ENCODE assay signal across 29 cellular contexts in the genomic region with DNA sequence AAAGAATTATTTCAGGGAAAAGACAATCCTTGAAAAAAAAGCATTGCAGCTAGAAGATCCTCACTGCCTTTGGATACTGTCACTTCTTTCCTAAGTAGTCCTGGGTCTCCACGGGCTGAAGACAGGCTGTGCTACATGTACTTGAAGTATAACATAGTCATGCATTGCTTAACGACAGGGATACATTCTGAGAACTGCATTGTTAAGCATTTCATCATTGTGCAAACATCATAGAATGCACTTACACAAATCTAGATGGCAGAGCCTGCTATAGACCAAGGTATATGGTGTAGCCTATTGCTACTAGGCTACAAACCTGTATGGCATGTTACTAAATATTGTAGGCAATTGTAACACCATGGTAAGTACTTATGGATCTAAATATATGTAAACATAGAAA.
"Had no signal": no experiment of that assay in that cellular context is flagged by ENCODE, and none has a peak within 500 bp of the region (broad histone marks: within the 10 kb centered on the region; RNA-seq: fewer than 3 reads in every experiment).

No MANE protein-coding gene starts in this region.

- H3K9me2 ChIP-seq: SK-N-SH had no signal

- H3K27ac ChIP-seq: cardiac muscle cell, PC-9, SJSA1, VCaP had no signal

- H3K9ac ChIP-seq: SK-N-SH had no signal

- H3K36me3 ChIP-seq: cardiac muscle cell, SJSA1 had no signal

- H3K4me1 ChIP-seq: SJSA1 had no signal

- H2AFZ ChIP-seq: PC-9 had no signal

- DNase-seq: activated B cell treated with CpG ODN at 0.5 μM for 24 hours; activated CD4-positive, alpha-beta memory T cell treated with anti-CD3 and anti-CD28 coated beads for 36 hours; activated CD4-positive, alpha-beta T cell treated with anti-CD3 and anti-CD28 coated beads for 4 hours; activated CD4-positive, alpha-beta T cell treated with anti-CD3 and anti-CD28 coated beads, Interleukin-2, amount 50 U/mL, for 1 hour; activated CD4-positive, CD25-positive, alpha-beta regulatory T cell treated with anti-CD3 and anti-CD28 coated beads, Interleukin-2, amount 50 U/mL, for 72 hours; activated CD8-positive, alpha-beta memory T cell treated with anti-CD3 and anti-CD28 coated beads, Interleukin-2, amount 50 U/mL, for 4 hours; activated gamma-delta T cell treated with Interleukin-2 at 50 U/mL for 16 hours; activated naive CD4-positive, alpha-beta T cell treated with anti-CD3 and anti-CD28 coated beads for 36 hours; activated T-cell treated with anti-CD3 and anti-CD28 coated beads for 4 hours; activated T-cell treated with anti-CD3 and anti-CD28 coated beads, Interleukin-2, amount 50 U/mL, for 4 hours; anterior cingulate cortex; Karpas-422; KBM-7; NCI-H1105; NCI-H1417 treated with DMSO at 0.1 percent for 48 hours; NCI-H187 treated with DMSO at 0.1 percent for 48 hours; NCI-H2081; NCI-H345; NCI-H524 treated with DMSO at 0.1 percent for 48 hours; NK-92 treated with Interleukin-12 subunit alpha and Interleukin-12 subunit beta, amount 100 ng/mL, for 24 hours; SHP77; SK-N-SH; T-cell; T-helper 17 cell had no signal

- H3K4me2 ChIP-seq: PC-9, SK-N-SH had no signal

- ATAC-seq: activated naive CD4-positive, alpha-beta T cell treated with anti-CD3 and anti-CD28 coated beads, Interleukin-2, amount 50 U/mL, for 72 hours; activated T-cell treated with anti-CD3 and anti-CD28 coated beads, Interleukin-2, amount 50 U/mL, for 4 hours; T-cell; T-helper 17 cell had no signal

- H3K4me3 ChIP-seq: cardiac muscle cell, PC-9, SJSA1 had no signal

- H3K9me3 ChIP-seq: SJSA1, SK-N-SH had no signal

- H3K27me3 ChIP-seq: cardiac muscle cell, SJSA1 had no signal
